Comparison of ENCODE assay signal across 28 cellular contexts in genomic region chr6:91826128-91826527, GRCh38.
"Had no signal": no experiment of that assay in that cellular context is flagged by ENCODE, and none has a peak within 500 bp of the region (broad histone marks: within the 10 kb centered on the region; RNA-seq: fewer than 3 reads in every experiment).

No MANE protein-coding gene starts in this region.

- H3K27me3 ChIP-seq: colonic mucosa, dorsolateral prefrontal cortex, esophagus muscularis mucosa, esophagus squamous epithelium, foreskin keratinocyte, gastrocnemius medialis, gastroesophageal sphincter, heart left ventricle, heart right ventricle, hepatocyte had no signal

- H3K4me3 ChIP-seq: colonic mucosa, coronary artery, dorsolateral prefrontal cortex, esophagus muscularis mucosa, esophagus squamous epithelium, gastrocnemius medialis, gastroesophageal sphincter, heart left ventricle, heart right ventricle, hepatocyte had no signal

- H3K79me2 ChIP-seq: hepatocyte had no signal

- H3K36me3 ChIP-seq: colonic mucosa, esophagus muscularis mucosa, esophagus squamous epithelium, gastrocnemius medialis, gastroesophageal sphincter, heart left ventricle, heart right ventricle had no signal

- FAIRE-seq: endometrium, endothelial cell of umbilical vein, frontal cortex had no signal

- H3K9me3 ChIP-seq: colonic mucosa, esophagus muscularis mucosa, esophagus squamous epithelium, gastrocnemius medialis, gastroesophageal sphincter, heart left ventricle, heart right ventricle had no signal

- H3K27ac ChIP-seq: colonic mucosa, coronary artery, dorsolateral prefrontal cortex, epithelial cell of prostate, esophagus muscularis mucosa, esophagus squamous epithelium, foreskin keratinocyte, gastrocnemius medialis, gastroesophageal sphincter, heart left ventricle, heart right ventricle, hepatocyte had no signal

- H2AFZ ChIP-seq: hepatocyte had no signal

- H3K4me1 ChIP-seq: colonic mucosa, esophagus muscularis mucosa, esophagus squamous epithelium, foreskin keratinocyte, gastrocnemius medialis, gastroesophageal sphincter, heart left ventricle, heart right ventricle had no signal

- DNase-seq: colonic mucosa; cortex of kidney; dermis blood vessel endothelial cell; dorsolateral prefrontal cortex; effector CD4-positive, alpha-beta T cell; effector CD8-positive, alpha-beta T cell; effector memory CD4-positive, alpha-beta T cell; effector memory CD8-positive, alpha-beta T cell; endodermal cell; erythroblast; esophagus squamous epithelium; foreskin fibroblast; foreskin keratinocyte; foreskin melanocyte; gastrocnemius medialis; glutamatergic neuron; head of caudate nucleus; heart left ventricle; heart right ventricle had no signal

- ATAC-seq: effector memory CD8-positive, alpha-beta T cell; esophagus mucosa; foreskin keratinocyte; gastrocnemius medialis; gastroesophageal sphincter; heart left ventricle; heart right ventricle had no signal

- H3K4me2 ChIP-seq: hepatocyte had no signal
